In the genomic region with DNA sequence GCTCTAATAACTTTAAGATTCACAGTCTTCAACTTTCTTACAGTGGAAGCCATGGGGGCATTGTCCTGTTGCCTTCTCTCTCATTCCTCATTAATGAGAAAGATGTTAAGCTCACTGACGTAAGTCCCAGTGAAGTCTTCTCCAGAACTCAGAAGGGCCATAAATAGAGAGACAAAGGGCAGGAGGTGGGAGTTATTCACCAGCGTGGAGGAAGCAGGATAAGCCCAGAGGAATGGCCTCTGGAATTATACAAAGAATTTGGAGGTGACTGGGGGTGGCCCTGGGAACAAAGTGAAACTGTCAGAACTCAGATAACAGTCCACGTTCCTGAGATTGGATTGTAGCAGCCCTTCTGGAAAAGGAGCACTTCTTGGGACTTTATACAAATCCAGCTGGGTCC, we compare ENCODE assay signal across 13 cellular contexts. TPM values are rescaled to one million over a fixed set of nuclear protein-coding genes. Genes with fewer than 3 reads are reported as not detected.
DNase-seq lines count a peak whose midpoint lies in the region; ATAC-seq and TF ChIP-seq lines count a peak whose summit lies in the region.
"Had no signal": no experiment of that assay in that cellular context is flagged by ENCODE, and none has a peak within 500 bp of the region (broad histone marks: within the 10 kb centered on the region; RNA-seq: fewer than 3 reads in every experiment).

No MANE protein-coding gene starts in this region.

- no peak overlapping the region for H3K9ac ChIP-seq in neural progenitor cell
- H3K9ac ChIP-seq: KMS-11 had no signal

- no peaks in the 10 kb centered on the region for H4K20me1 ChIP-seq in neural progenitor cell (ENCODE audit: low read depth)

- peak; percentile 74 to 77 for ATAC-seq in left cardiac atrium
- ATAC-seq in GM21423 (IDR thresholded peaks at IDR 0.05; ENCODE audit: unreplicated experiment), result no peak

- H3K79me2 ChIP-seq in neural progenitor cell (ENCODE audit: low read depth), result no peaks in the 10 kb centered on the region

- TF ChIP-seq CTCF in breast epithelium (IDR thresholded peaks at IDR 0.05) (no peak), MCF 10A (IDR thresholded peaks at IDR 0.05; ENCODE audit: unreplicated experiment) (no peak), neural progenitor cell (IDR thresholded peaks at IDR 0.05) (no peak), vagina (IDR thresholded peaks at IDR 0.05) (no peak)

- peak overlapping the region; percentile 73 to 77 for H3K27ac ChIP-seq in breast epithelium
- H3K27ac ChIP-seq in neural progenitor cell, result peak overlapping the region; percentile 65
- peak overlapping the region; percentile 72 for H3K27ac ChIP-seq in vagina
- H3K27ac ChIP-seq: 22Rv1, KMS-11, PC-9 had no signal

- H3K9me3 ChIP-seq in breast epithelium, result no peaks in the 10 kb centered on the region
- no peaks in the 10 kb centered on the region for H3K9me3 ChIP-seq in neural progenitor cell (ENCODE audit: low read depth)
- H3K9me3 ChIP-seq in vagina, result no peaks in the 10 kb centered on the region

- H3K9me3 Mint-ChIP-seq in MCF 10A (ENCODE audit: unreplicated experiment) (no peaks in the 10 kb centered on the region), neural progenitor cell (no peaks in the 10 kb centered on the region)

- POLR2A ChIA-PET in MCF 10A (lab: Yijun Ruan, JAX), result no interaction called here

- no peak for TF ChIP-seq POLR2A in breast epithelium (IDR thresholded peaks at IDR 0.05)
- no peak for TF ChIP-seq POLR2A in vagina (IDR thresholded peaks at IDR 0.05)

- H3K27ac Mint-ChIP-seq in MCF 10A (ENCODE audit: low read depth, unreplicated experiment) (no peak overlapping the region), neural progenitor cell (no peak overlapping the region)

- H3K27me3 ChIP-seq in breast epithelium (no peaks in the 10 kb centered on the region), neural progenitor cell (no peaks in the 10 kb centered on the region), vagina (no peaks in the 10 kb centered on the region)

- H3K4me1 ChIP-seq in breast epithelium (peaks cover 5 to 23% of the 10 kb centered on the region in 2 donors), neural progenitor cell (peaks cover 37% of the 10 kb centered on the region), vagina (peaks cover 44% of the 10 kb centered on the region)

- no peaks in the 10 kb centered on the region for H3K27me3 Mint-ChIP-seq in MCF 10A (ENCODE audit: insufficient read depth, unreplicated experiment)
- H3K27me3 Mint-ChIP-seq in neural progenitor cell (ENCODE audit: insufficient read depth, low read depth), result peaks cover 2% of the 10 kb centered on the region

- H3K4me3 ChIP-seq in breast epithelium (peak overlapping the region in 2 of 3 donors; percentile 2 to 5), neural progenitor cell (no peak overlapping the region), vagina (no peak overlapping the region)
- H3K4me3 ChIP-seq: PC-9 had no signal

- H3K36me3 ChIP-seq in breast epithelium (no peaks in the 10 kb centered on the region), neural progenitor cell (no peaks in the 10 kb centered on the region), vagina (no peaks in the 10 kb centered on the region)

- peaks cover 5% of the 10 kb centered on the region for H3F3A ChIP-seq in neural progenitor cell (ENCODE audit: low read depth)

- CTCF ChIA-PET in MCF 10A (lab: Yijun Ruan, JAX), result interaction anchor here (0.7 kb wide), 1 partner anchor 30 kb away, joined by 3 read pairs; no protein-coding TSS in a partner anchor

- H3K4me3 Mint-ChIP-seq in MCF 10A (ENCODE audit: unreplicated experiment), result no peak overlapping the region
- H3K4me3 Mint-ChIP-seq in neural progenitor cell, result no peak overlapping the region

- no peak overlapping the region for H2AFZ ChIP-seq in neural progenitor cell (replicated peaks)
- H2AFZ ChIP-seq: PC-9 had no signal

- no TSS peak for BruUV-seq in MCF 10A (replicated peaks; lab: Mats Ljungman, UMichigan)

- intact Hi-C loops in breast epithelium (cut with DNase I; ENCODE audit: low total_unique reads) (no loop called here), MCF 10A (cut with micrococcal nuclease) (no loop called here), left cardiac atrium (cut with DNase I) (no loop called here), vagina (cut with DNase I) (no loop called here)

- DNase-seq in breast epithelium (ENCODE audit: low spot score in 2 of 2), result no peak
- no peak for DNase-seq in MCF 10A (ENCODE audit: unreplicated experiment)
- peak; percentile 32 for DNase-seq in left cardiac atrium
- peak; percentile 55 for DNase-seq in neural progenitor cell (ENCODE audit: low spot score)
- no peak for DNase-seq in vagina (ENCODE audit: extremely low spot score in 2 of 2)
- no peak for DNase-seq in HPDE6-E6E7 (ENCODE audit: extremely low spot score)
- DNase-seq in DMS114 treated with DMSO at 0.1 percent for 48 hours (lab: John Stamatoyannopoulos, UW; ENCODE audit: unreplicated experiment), result no peak
- DNase-seq: NCI-H2171; PC-9; stimulated activated CD4-positive, alpha-beta T cell treated with anti-CD3 and anti-CD28 coated beads, Interleukin-4, amount 100 ng/mL, for 24 hours had no signal

- H3K36me3 Mint-ChIP-seq in MCF 10A (ENCODE audit: insufficient read depth, unreplicated experiment) (no peaks in the 10 kb centered on the region), neural progenitor cell (no peaks in the 10 kb centered on the region)

- H3K4me1 Mint-ChIP-seq in MCF 10A (ENCODE audit: insufficient read depth, unreplicated experiment) (peaks cover 2% of the 10 kb centered on the region), neural progenitor cell (peaks cover 31% of the 10 kb centered on the region)

- H3K4me2 ChIP-seq in neural progenitor cell, result no peak overlapping the region
- H3K4me2 ChIP-seq: KMS-11, PC-9 had no signal

RNA-seq across cellular contexts. Expression of a gene that starts 52.4 kb away (rescaled TPM):
- total RNA-seq in breast epithelium (100 to 1,000 TPM; 156 to 455 (median 200) TPM), MCF 10A (2022) (0.61 and 1.0 TPM in 2 replicates), left cardiac atrium (100 to 1,000 TPM; 465 to 617 TPM), neural progenitor cell (ENCODE audit: low replicate concordance) (10.1 and 16.1 TPM in 2 replicates), vagina (116 TPM)

Comparison
In these comparisons a context has a peak if more than half of its experiments do, and no peak if none do; other contexts are left out.
1. DNase-seq: peak in left cardiac atrium (single experiment) and neural progenitor cell (single experiment); none in breast epithelium (0 of 2), MCF 10A (single experiment), vagina (0 of 2), HPDE6-E6E7 (single experiment) and DMS114 treated with DMSO at 0.1 percent for 48 hours (single experiment).
2. H3K4me3 ChIP-seq: peak in breast epithelium (2 of 3); none in neural progenitor cell (single experiment) and vagina (0 of 2).
3. Peak in every context shown above with its lines, with median percentiles within 50 percentile points of each other: H3K27ac ChIP-seq.